In the genomic region with DNA sequence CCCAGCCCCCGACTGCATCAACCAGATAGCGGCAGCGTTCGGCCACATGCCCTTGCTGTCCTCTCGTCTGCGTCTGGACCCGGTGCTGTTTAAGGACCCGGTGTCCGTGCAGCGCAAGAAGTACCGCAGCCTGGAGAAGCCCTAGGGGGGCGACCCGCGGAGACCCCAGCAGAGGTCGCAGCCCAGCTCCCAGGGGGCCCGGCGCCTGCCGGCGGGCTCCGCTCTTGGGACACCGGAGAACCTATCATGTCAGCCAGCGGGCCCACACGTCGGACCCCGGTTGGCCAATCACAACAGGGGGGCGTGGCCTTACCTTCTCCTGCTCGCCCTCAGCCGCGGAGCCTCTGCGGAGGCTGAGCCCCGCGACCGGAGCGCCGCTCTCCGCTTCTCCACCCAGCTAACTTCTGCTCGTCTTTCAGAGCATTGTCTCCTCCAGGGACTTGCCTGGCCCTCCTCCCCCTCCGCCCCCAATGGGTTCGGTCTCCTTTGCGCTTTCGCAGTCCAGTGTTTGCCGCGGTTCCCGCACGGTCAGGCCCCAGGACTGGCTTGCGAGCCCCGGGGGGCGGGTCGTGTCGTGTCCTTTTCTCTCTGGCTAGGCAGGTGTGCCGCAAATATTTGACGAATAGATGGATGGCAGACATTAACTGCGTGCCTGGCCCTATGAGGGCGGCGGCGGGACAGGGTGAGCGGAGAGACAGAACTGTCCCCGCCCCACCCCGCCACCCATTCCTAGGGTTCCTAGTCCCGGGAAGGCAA, we compare ENCODE assay signal across 1 cellular context.
TF ChIP-seq lines count a peak whose summit lies in the region.

No MANE protein-coding gene starts in this region.

TF ChIP-seq in HCT116, 20 proteins besides CTCF, POLR2A, EP300 and RAD21 (continued from another document):
- TF ChIP-seq POLR2AphosphoS5 (IDR thresholded peaks at IDR 0.05; ENCODE audit: low read depth, low read length) (peak; percentile 92), SIN3A (IDR thresholded peaks at IDR 0.05; ENCODE audit: low read depth) (no peak), SP1 (IDR thresholded peaks at IDR 0.05; ENCODE audit: low read depth) (no peak; the same call in 1 of the 2 replicates)
TF ChIP-seq in HCT116: peak in this region for 2.
